Comparison of ENCODE assay signal across 1 cellular context in genomic region chr13:48858523-48858922, GRCh38.
TF ChIP-seq lines count a peak whose summit lies in the region.

No MANE protein-coding gene starts in this region.

TF ChIP-seq in H1, 55 proteins besides CTCF, POLR2A, EP300 and RAD21 (continued from another document):
- no peak for TF ChIP-seq TCF12 (IDR thresholded peaks at IDR 0.05; ENCODE audit: low read depth, low read length)
- no peak for TF ChIP-seq ASH2L (IDR thresholded peaks at IDR 0.05; ENCODE audit: low read length)
- TF ChIP-seq TAF7 (optimal IDR thresholded peaks at IDR 0.05; ENCODE audit: borderline replicate concordance, low read depth, low read length): no peak
- no peak for TF ChIP-seq ZNF274 (IDR thresholded peaks at IDR 0.05; ENCODE audit: borderline replicate concordance, extremely low read depth, low read length)
- no peak for TF ChIP-seq SRF (IDR thresholded peaks at IDR 0.05; ENCODE audit: low read depth, low read length)
- no peak for TF ChIP-seq PHF8 (conservative IDR thresholded peaks at IDR 0.05; ENCODE audit: low read depth, low read length)
- TF ChIP-seq HDAC6 (IDR thresholded peaks at IDR 0.05; ENCODE audit: low read depth, low read length): no peak
- TF ChIP-seq JUND (IDR thresholded peaks at IDR 0.05; ENCODE audit: low read length): no peak
- no peak for TF ChIP-seq RBBP5 (IDR thresholded peaks at IDR 0.05; ENCODE audit: borderline replicate concordance, low read depth, low read length)
TF ChIP-seq in H1: peak in this region for 0.
